ENCODE assay signal across 1 cellular context in the genomic region with DNA sequence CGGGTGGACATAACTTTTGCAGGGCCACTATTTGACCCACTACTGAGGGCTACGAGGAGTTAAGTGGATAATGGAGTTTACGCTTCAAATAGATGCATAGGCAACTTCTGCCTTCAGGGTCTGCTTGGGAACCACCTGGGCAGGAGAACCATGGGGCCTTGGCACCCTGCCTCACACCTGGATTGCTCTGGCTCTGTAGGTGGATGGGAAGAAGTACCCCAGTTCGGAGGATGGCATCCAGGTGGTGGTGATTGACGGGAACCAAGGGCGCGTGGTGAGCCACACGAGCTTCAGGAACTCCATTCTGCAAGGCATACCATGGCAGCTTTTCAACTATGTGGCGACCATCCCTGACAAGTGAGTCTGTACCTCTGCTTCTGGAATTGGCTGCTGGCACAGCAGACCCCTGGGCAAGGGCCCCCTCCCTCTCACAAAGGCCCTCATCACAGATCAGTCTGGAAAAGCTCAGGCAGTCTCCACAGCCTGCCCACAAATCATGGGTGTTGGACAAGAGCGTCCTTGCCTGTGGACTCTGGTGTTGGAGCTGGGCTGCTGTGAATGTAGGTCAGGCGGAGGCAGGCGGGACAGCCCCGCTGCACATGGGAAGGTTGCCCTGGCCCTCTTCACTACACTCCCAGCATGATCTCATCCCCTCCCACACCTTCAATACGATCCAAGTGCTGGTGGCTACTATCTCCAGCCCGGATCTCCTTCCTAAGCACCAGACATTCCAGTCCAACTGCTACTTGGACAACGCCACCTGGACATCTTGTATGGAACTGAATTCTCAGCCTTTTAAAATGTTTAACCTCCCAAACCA.
TF ChIP-seq lines count a peak whose summit lies in the region.

No MANE protein-coding gene starts in this region.

TF ChIP-seq in H1, 55 proteins besides CTCF, POLR2A, EP300 and RAD21 (continued from another document):
- TF ChIP-seq, protein P1, sequence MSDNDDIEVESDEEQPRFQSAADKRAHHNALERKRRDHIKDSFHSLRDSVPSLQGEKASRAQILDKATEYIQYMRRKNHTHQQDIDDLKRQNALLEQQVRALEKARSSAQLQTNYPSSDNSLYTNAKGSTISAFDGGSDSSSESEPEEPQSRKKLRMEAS (IDR thresholded peaks at IDR 0.05) = no peak
- no peak for TF ChIP-seq SP4 (IDR thresholded peaks at IDR 0.05; ENCODE audit: low read length)
